ENCODE assay signal across 1 cellular context in the genomic region with DNA sequence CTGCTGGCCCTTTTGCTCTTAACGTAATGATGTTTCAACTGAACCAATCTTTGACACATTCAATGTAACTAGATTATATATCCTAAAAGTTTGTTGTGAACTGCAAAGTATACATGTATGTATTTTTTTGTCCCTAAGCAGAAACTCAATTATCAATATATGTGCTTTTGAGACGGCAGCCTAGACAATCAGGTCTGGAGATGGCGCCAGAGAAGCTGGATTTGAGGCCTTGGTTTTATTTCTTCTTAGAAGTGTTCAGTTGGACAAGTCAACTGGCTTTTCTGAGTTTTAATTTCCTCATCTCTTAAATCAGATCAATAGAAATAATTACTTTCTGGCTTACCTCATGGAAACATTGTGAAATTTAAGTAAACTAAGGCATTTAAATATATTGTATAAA.
TF ChIP-seq lines count a peak whose summit lies in the region.

No MANE protein-coding gene starts in this region.

TF ChIP-seq in GM23338, 12 proteins besides CTCF, POLR2A, EP300 and RAD21 (continued from another document):
- TF ChIP-seq, protein P1, sequence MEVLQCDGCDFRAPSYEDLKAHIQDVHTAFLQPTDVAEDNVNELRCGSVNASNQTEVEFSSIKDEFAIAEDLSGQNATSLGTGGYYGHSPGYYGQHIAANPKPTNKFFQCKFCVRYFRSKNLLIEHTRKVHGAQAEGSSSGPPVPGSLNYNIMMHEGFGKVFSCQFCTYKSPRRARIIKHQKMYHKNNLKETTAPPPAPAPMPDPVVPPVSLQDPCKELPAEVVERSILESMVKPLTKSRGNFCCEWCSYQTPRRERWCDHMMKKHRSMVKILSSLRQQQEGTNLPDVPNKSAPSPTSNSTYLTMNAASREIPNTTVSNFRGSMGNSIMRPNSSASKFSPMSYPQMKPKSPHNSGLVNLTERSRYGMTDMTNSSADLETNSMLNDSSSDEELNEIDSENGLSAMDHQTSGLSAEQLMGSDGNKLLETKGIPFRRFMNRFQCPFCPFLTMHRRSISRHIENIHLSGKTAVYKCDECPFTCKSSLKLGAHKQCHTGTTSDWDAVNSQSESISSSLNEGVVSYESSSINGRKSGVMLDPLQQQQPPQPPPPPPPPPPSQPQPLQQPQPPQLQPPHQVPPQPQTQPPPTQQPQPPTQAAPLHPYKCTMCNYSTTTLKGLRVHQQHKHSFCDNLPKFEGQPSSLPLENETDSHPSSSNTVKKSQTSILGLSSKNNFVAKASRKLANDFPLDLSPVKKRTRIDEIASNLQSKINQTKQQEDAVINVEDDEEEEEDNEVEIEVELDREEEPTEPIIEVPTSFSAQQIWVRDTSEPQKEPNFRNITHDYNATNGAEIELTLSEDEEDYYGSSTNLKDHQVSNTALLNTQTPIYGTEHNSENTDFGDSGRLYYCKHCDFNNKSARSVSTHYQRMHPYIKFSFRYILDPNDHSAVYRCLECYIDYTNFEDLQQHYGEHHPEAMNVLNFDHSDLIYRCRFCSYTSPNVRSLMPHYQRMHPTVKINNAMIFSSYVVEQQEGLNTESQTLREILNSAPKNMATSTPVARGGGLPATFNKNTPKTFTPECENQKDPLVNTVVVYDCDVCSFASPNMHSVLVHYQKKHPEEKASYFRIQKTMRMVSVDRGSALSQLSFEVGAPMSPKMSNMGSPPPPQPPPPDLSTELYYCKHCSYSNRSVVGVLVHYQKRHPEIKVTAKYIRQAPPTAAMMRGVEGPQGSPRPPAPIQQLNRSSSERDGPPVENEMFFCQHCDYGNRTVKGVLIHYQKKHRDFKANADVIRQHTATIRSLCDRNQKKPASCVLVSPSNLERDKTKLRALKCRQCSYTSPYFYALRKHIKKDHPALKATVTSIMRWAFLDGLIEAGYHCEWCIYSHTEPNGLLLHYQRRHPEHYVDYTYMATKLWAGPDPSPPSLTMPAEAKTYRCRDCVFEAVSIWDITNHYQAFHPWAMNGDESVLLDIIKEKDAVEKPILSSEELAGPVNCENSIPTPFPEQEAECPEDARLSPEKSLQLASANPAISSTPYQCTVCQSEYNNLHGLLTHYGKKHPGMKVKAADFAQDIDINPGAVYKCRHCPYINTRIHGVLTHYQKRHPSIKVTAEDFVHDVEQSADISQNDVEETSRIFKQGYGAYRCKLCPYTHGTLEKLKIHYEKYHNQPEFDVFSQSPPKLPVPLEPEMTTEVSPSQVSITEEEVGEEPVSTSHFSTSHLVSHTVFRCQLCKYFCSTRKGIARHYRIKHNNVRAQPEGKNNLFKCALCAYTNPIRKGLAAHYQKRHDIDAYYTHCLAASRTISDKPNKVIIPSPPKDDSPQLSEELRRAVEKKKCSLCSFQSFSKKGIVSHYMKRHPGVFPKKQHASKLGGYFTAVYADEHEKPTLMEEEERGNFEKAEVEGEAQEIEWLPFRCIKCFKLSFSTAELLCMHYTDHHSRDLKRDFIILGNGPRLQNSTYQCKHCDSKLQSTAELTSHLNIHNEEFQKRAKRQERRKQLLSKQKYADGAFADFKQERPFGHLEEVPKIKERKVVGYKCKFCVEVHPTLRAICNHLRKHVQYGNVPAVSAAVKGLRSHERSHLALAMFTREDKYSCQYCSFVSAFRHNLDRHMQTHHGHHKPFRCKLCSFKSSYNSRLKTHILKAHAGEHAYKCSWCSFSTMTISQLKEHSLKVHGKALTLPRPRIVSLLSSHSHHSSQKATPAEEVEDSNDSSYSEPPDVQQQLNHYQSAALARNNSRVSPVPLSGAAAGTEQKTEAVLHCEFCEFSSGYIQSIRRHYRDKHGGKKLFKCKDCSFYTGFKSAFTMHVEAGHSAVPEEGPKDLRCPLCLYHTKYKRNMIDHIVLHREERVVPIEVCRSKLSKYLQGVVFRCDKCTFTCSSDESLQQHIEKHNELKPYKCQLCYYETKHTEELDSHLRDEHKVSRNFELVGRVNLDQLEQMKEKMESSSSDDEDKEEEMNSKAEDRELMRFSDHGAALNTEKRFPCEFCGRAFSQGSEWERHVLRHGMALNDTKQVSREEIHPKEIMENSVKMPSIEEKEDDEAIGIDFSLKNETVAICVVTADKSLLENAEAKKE (CRISPR knock-in tag; IDR thresholded peaks at IDR 0.05), result no peak
- no peak for TF ChIP-seq NANOG (IDR thresholded peaks at IDR 0.05; ENCODE audit: borderline replicate concordance)
- no peak for TF ChIP-seq CREB1 (CRISPR knock-in tag; IDR thresholded peaks at IDR 0.05; ENCODE audit: low read depth)
- TF ChIP-seq ZNF114 (CRISPR knock-in tag; IDR thresholded peaks at IDR 0.05), result no peak
- TF ChIP-seq EZH2 (IDR thresholded peaks at IDR 0.05; ENCODE audit: low read depth, unreplicated experiment), result no peak
